Comparison of ENCODE assay signal across 16 cellular contexts in genomic region chr1:12206792-12207424, GRCh38. TPM values are rescaled to one million over a fixed set of nuclear protein-coding genes. Genes with fewer than 3 reads are reported as not detected.
DNase-seq lines count a peak whose midpoint lies in the region; FAIRE-seq and TF ChIP-seq lines count a peak whose summit lies in the region.
"Had no signal": no experiment of that assay in that cellular context is flagged by ENCODE, and none has a peak within 500 bp of the region (broad histone marks: within the 10 kb centered on the region; RNA-seq: fewer than 3 reads in every experiment).

No MANE protein-coding gene starts in this region.

- H3K36me3 Mint-ChIP-seq in activated CD4-positive, alpha-beta T cell treated with anti-CD3 and anti-CD28 coated beads, Interleukin-2, amount 10 ng/mL, durations not matched to agents 24 days and 14 days (ENCODE audit: low read depth): peaks cover 51% of the 10 kb centered on the region
- no peaks in the 10 kb centered on the region for H3K36me3 Mint-ChIP-seq in glutamatergic neuron (ENCODE audit: unreplicated experiment)

- H3K27ac Mint-ChIP-seq in activated CD4-positive, alpha-beta T cell treated with anti-CD3 and anti-CD28 coated beads, Interleukin-2, amount 10 ng/mL, durations not matched to agents 24 days and 14 days: peak overlapping the region; percentile 59
- H3K27ac Mint-ChIP-seq in glutamatergic neuron (ENCODE audit: unreplicated experiment): no peak overlapping the region

- no peak overlapping the region for H3K4me3 Mint-ChIP-seq in activated CD4-positive, alpha-beta T cell treated with anti-CD3 and anti-CD28 coated beads, Interleukin-2, amount 10 ng/mL, durations not matched to agents 24 days and 14 days
- no peak overlapping the region for H3K4me3 Mint-ChIP-seq in glutamatergic neuron (ENCODE audit: unreplicated experiment)
- H3K4me3 Mint-ChIP-seq: effector memory CD8-positive, alpha-beta T cell had no signal

- no peaks in the 10 kb centered on the region for H3K4me1 ChIP-seq in kidney (ENCODE audit: control insufficient read depth in 1 of 2, insufficient read depth in 1 of 2, low read depth in 1 of 2, low read length in 2 of 2)
- H3K4me1 ChIP-seq: uterus had no signal

- TF ChIP-seq CTCF in kidney (IDR thresholded peaks at IDR 0.05; ENCODE audit: borderline replicate concordance, extremely low read depth, insufficient read depth): no peak
- TF ChIP-seq CTCF in glutamatergic neuron (IDR thresholded peaks at IDR 0.05; ENCODE audit: partially characterized antibody, unreplicated experiment): no peak

- peaks cover 50% of the 10 kb centered on the region for H3K4me1 Mint-ChIP-seq in activated CD4-positive, alpha-beta T cell treated with anti-CD3 and anti-CD28 coated beads, Interleukin-2, amount 10 ng/mL, durations not matched to agents 24 days and 14 days
- H3K4me1 Mint-ChIP-seq in glutamatergic neuron (ENCODE audit: low read depth, unreplicated experiment): peaks cover 6% of the 10 kb centered on the region

- intact Hi-C loops in activated CD4-positive, alpha-beta T cell treated with anti-CD3 and anti-CD28 coated beads, Interleukin-2, amount 10 ng/mL, durations not matched to agents 24 days and 14 days (cut with micrococcal nuclease): no loop called here
- intact Hi-C loops in kidney (cut with DNase I): loop anchor here (5.0 kb wide), 1 partner anchor 80 kb away; no protein-coding TSS in a partner anchor

- H3K9ac ChIP-seq in kidney (ENCODE audit: low read length in 2 of 2): no peak overlapping the region
- H3K9ac ChIP-seq: KMS-11 had no signal

- no peak for DNase-seq in activated CD4-positive, alpha-beta T cell treated with anti-CD3 and anti-CD28 coated beads, Interleukin-2, amount 10 ng/mL, durations not matched to agents 24 days and 14 days
- DNase-seq in activated CD4-positive, alpha-beta T cell treated with anti-CD3 and anti-CD28 coated beads, Interleukin-2, amount 50 U/mL, for 1 hour: no peak
- DNase-seq in DMS79 (lab: John Stamatoyannopoulos, UW) (peak; percentile 78), NCI-H1105 (lab: John Stamatoyannopoulos, UW) (peak; percentile 29), kidney (peak; percentile 71), HuH-7.5 (ENCODE audit: low spot score) (no peak), GM03348 (ENCODE audit: low spot score) (no peak), glutamatergic neuron (no peak)
- DNase-seq: activated effector memory CD4-positive, alpha-beta T cell treated with Interleukin-2 at 50 U/mL for 16 hours; effector memory CD8-positive, alpha-beta T cell; NCI-H1436; NK-92 treated with Interleukin-12 subunit alpha and Interleukin-12 subunit beta, amount 100 ng/mL, for 24 hours; substantia nigra; uterus had no signal

- no peak overlapping the region for H3K4me3 ChIP-seq in kidney (ENCODE audit: low read length in 2 of 2)
- H3K4me3 ChIP-seq: uterus had no signal

- no peak for FAIRE-seq in kidney (lab: Jason Lieb, UNC)

- no peaks in the 10 kb centered on the region for H3K27me3 Mint-ChIP-seq in activated CD4-positive, alpha-beta T cell treated with anti-CD3 and anti-CD28 coated beads, Interleukin-2, amount 10 ng/mL, durations not matched to agents 24 days and 14 days
- H3K27me3 Mint-ChIP-seq in glutamatergic neuron (ENCODE audit: unreplicated experiment): peaks cover 2% of the 10 kb centered on the region
- H3K27me3 Mint-ChIP-seq: effector memory CD8-positive, alpha-beta T cell had no signal

- H3K36me3 ChIP-seq in kidney (ENCODE audit: control insufficient read depth in 1 of 2, insufficient read depth in 2 of 2, low read length in 2 of 2): no peaks in the 10 kb centered on the region
- H3K36me3 ChIP-seq: uterus had no signal

- no peak overlapping the region for H3K27ac ChIP-seq in kidney (ENCODE audit: low read depth in 2 of 2, low read length in 2 of 2)
- H3K27ac ChIP-seq: KMS-11, uterus had no signal

- H3K9me3 Mint-ChIP-seq in activated CD4-positive, alpha-beta T cell treated with anti-CD3 and anti-CD28 coated beads, Interleukin-2, amount 10 ng/mL, durations not matched to agents 24 days and 14 days: no peaks in the 10 kb centered on the region
- H3K9me3 Mint-ChIP-seq in glutamatergic neuron (ENCODE audit: unreplicated experiment): peaks cover 2% of the 10 kb centered on the region
- H3K9me3 Mint-ChIP-seq: effector memory CD8-positive, alpha-beta T cell had no signal

- no peaks in the 10 kb centered on the region for H3K9me3 ChIP-seq in kidney (ENCODE audit: control insufficient read depth in 1 of 2, low read length in 2 of 2)
- H3K9me3 ChIP-seq: uterus had no signal

RNA-seq across cellular contexts. Expression of gene VPS13D, which starts 22.9 kb away (rescaled TPM):
- total RNA-seq in activated CD4-positive, alpha-beta T cell treated with anti-CD3 and anti-CD28 coated beads, Interleukin-2, amount 10 ng/mL, durations not matched to agents 24 days and 14 days: 26.9 and 30.8 TPM in 2 replicates
- total RNA-seq in kidney: 75.8 TPM
- polyA plus RNA-seq in kidney (ENCODE audit: insufficient read depth, low read depth, low replicate concordance): 19.4 TPM
- total RNA-seq in glutamatergic neuron (ENCODE audit: unreplicated experiment): 32.8 TPM

RNA-seq across cellular contexts. Expression of gene TNFRSF1B, which starts 40.1 kb away (rescaled TPM):
- total RNA-seq in activated CD4-positive, alpha-beta T cell treated with anti-CD3 and anti-CD28 coated beads, Interleukin-2, amount 10 ng/mL, durations not matched to agents 24 days and 14 days: 145 TPM in 2 replicates
- total RNA-seq in kidney (47.1 TPM), glutamatergic neuron (ENCODE audit: unreplicated experiment) (5.1 TPM)
- 7.7 TPM for polyA plus RNA-seq in kidney (ENCODE audit: insufficient read depth, low read depth, low replicate concordance)
- total RNA-seq: RPMI7951 had no signal

Comparison
In these comparisons a context has a peak if more than half of its experiments do, and no peak if none do; other contexts are left out.
1. DNase-seq: peak in DMS79 (single experiment), NCI-H1105 (single experiment) and kidney (single experiment); none in activated CD4-positive, alpha-beta T cell treated with anti-CD3 and anti-CD28 coated beads, Interleukin-2, amount 10 ng/mL, durations not matched to agents 24 days and 14 days (single experiment), activated CD4-positive, alpha-beta T cell treated with anti-CD3 and anti-CD28 coated beads, Interleukin-2, amount 50 U/mL, for 1 hour (single experiment), HuH-7.5 (single experiment), GM03348 (single experiment) and glutamatergic neuron (single experiment).